11 cellular contexts compared by ENCODE assay signal in genomic region chr6:144411506-144412165, GRCh38.
A peak's percentile ranks its signal among the peaks of the same experiment; 100 is the strongest.
DNase-seq lines count a peak whose midpoint lies in the region; ATAC-seq, FAIRE-seq and TF ChIP-seq lines count a peak whose summit lies in the region.
"Had no signal": no experiment of that assay in that cellular context is flagged by ENCODE, and none has a peak within 500 bp of the region (broad histone marks: within the 10 kb centered on the region; RNA-seq: fewer than 3 reads in every experiment).

No MANE protein-coding gene starts in this region.

- H3K27me3 ChIP-seq in small intestine (ENCODE audit: control insufficient read depth in 2 of 2, insufficient read depth in 2 of 2, low read length in 2 of 2) (no peaks in the 10 kb centered on the region), MM.1S (replicated peaks; ENCODE audit: insufficient read depth, low read length) (no peaks in the 10 kb centered on the region)
- H3K27me3 ChIP-seq: uterus had no signal

- peaks cover 2% of the 10 kb centered on the region for H3K36me3 Mint-ChIP-seq in effector memory CD8-positive, alpha-beta T cell (ENCODE audit: insufficient read depth)

- peaks cover 55 to 69% of the 10 kb centered on the region in 2 donors for H3K4me1 Mint-ChIP-seq in effector memory CD8-positive, alpha-beta T cell (ENCODE audit: low read depth in 2 of 2)

- H3K9me2 ChIP-seq in MM.1S (replicated peaks; ENCODE audit: insufficient read depth, low read length), result no peaks in the 10 kb centered on the region

- H4K20me1 ChIP-seq in MM.1S (ENCODE audit: insufficient read depth, low read length), result no peaks in the 10 kb centered on the region

- H3K4me3 ChIP-seq in small intestine (ENCODE audit: low read depth in 1 of 2, low read length in 2 of 2) (no peak overlapping the region), MM.1S (ENCODE audit: low read length) (no peak overlapping the region)
- H3K4me3 ChIP-seq: uterus had no signal

- no peak overlapping the region for H3K4me2 ChIP-seq in MM.1S (ENCODE audit: low read depth, low read length)

- no peak for FAIRE-seq in small intestine (lab: Jason Lieb, UNC)

- no peak for DNase-seq in activated CD4-positive, CD25-positive, alpha-beta regulatory T cell (lab: John Stamatoyannopoulos, UW)
- DNase-seq in KBM-7 (peak; percentile 9), small intestine (peak; percentile 4), MM.1S (no peak)
- DNase-seq in effector memory CD8-positive, alpha-beta T cell, result no peak
- DNase-seq: activated CD4-positive, alpha-beta T cell treated with anti-CD3 and anti-CD28 coated beads for 48 hours; dermis blood vessel endothelial cell; uterus had no signal

- no peaks in the 10 kb centered on the region for H3K79me2 ChIP-seq in MM.1S (ENCODE audit: low read length)

- H3K36me3 ChIP-seq in small intestine (ENCODE audit: control insufficient read depth in 2 of 2, insufficient read depth in 2 of 2, low read length in 2 of 2) (no peaks in the 10 kb centered on the region), MM.1S (replicated peaks; ENCODE audit: insufficient read depth, low read length) (no peaks in the 10 kb centered on the region)
- H3K36me3 ChIP-seq: uterus had no signal

- peak; percentile 76 to 81 for ATAC-seq in activated CD4-positive, CD25-positive, alpha-beta regulatory T cell treated with anti-CD3 and anti-CD28 coated beads, Interleukin-2, amount 50 U/mL, for 24 hours
- ATAC-seq in effector memory CD8-positive, alpha-beta T cell (replicated peaks), result peak; percentile 72
- ATAC-seq in GM21390 (IDR thresholded peaks at IDR 0.05; ENCODE audit: unreplicated experiment) (no peak), GM19455 (IDR thresholded peaks at IDR 0.05; ENCODE audit: unreplicated experiment) (no peak)

- 55 to 65% (median 62%) methylated on average over 6 of the region's 6 CpGs for WGBS in small intestine, 3 donors

- peak overlapping the region; percentile 61 to 74 for H3K4me3 Mint-ChIP-seq in effector memory CD8-positive, alpha-beta T cell

- no peak overlapping the region for H3K9ac ChIP-seq in MM.1S (ENCODE audit: low read length)

- H3K9me3 ChIP-seq in small intestine (ENCODE audit: control insufficient read depth, low read depth) (no peaks in the 10 kb centered on the region), MM.1S (replicated peaks; ENCODE audit: insufficient read depth, low read length) (no peaks in the 10 kb centered on the region)
- H3K9me3 ChIP-seq: uterus had no signal

- H3K27me3 Mint-ChIP-seq in effector memory CD8-positive, alpha-beta T cell, result no peaks in the 10 kb centered on the region

- H3K4me1 ChIP-seq in small intestine (ENCODE audit: control insufficient read depth in 2 of 2, insufficient read depth in 1 of 2, low read depth in 1 of 2, low read length in 1 of 2) (peaks cover 0 to 8% of the 10 kb centered on the region in 2 donors), MM.1S (ENCODE audit: low read length) (no peaks in the 10 kb centered on the region)
- H3K4me1 ChIP-seq: uterus had no signal

- H3K27ac Mint-ChIP-seq in effector memory CD8-positive, alpha-beta T cell, result peak overlapping the region; percentile 24 to 78

- no peaks in the 10 kb centered on the region for H3F3A ChIP-seq in MM.1S (ENCODE audit: insufficient read depth, low read length)

- no peak for TF ChIP-seq CTCF in MM.1S (IDR thresholded peaks at IDR 0.05; ENCODE audit: low read length)

- in situ Hi-C loops in KBM-7 (cut with MboI; ENCODE audit: low pct_unique_long_range_greater_than_20kb, low sequenced_read_pairs), result no loop called here

- H3K27ac ChIP-seq in small intestine (ENCODE audit: low read depth in 1 of 2, low read length in 1 of 2), result no peak overlapping the region
- no peak overlapping the region for H3K27ac ChIP-seq in MM.1S (ENCODE audit: low read length)
- H3K27ac ChIP-seq: uterus had no signal

- no peaks in the 10 kb centered on the region for H3K9me3 Mint-ChIP-seq in effector memory CD8-positive, alpha-beta T cell

- H2AFZ ChIP-seq in MM.1S (ENCODE audit: low read length), result no peak overlapping the region

Comparison
In these comparisons a context has a peak if more than half of its experiments do, and no peak if none do; other contexts are left out.
1. ATAC-seq: peak in activated CD4-positive, CD25-positive, alpha-beta regulatory T cell treated with anti-CD3 and anti-CD28 coated beads, Interleukin-2, amount 50 U/mL, for 24 hours (2 of 2) and effector memory CD8-positive, alpha-beta T cell (single experiment); none in GM21390 (single experiment) and GM19455 (single experiment).
2. DNase-seq: peak in KBM-7 (single experiment) and small intestine (single experiment); none in activated CD4-positive, CD25-positive, alpha-beta regulatory T cell (0 of 4), effector memory CD8-positive, alpha-beta T cell (0 of 3) and MM.1S (single experiment).